ENCODE assay signal across 9 cellular contexts in genomic region chr9:98942906-98943681, GRCh38. TPM values are rescaled to one million over a fixed set of nuclear protein-coding genes. Genes with fewer than 3 reads are reported as not detected.
DNase-seq lines count a peak whose midpoint lies in the region; ATAC-seq and TF ChIP-seq lines count a peak whose summit lies in the region.
"Had no signal": no experiment of that assay in that cellular context is flagged by ENCODE, and none has a peak within 500 bp of the region (broad histone marks: within the 10 kb centered on the region; RNA-seq: fewer than 3 reads in every experiment).

No MANE protein-coding gene starts in this region.

- intact Hi-C loops in Calu3 (cut with micrococcal nuclease; ENCODE audit: unreplicated experiment) (no loop called here), right cardiac atrium (cut with DNase I) (loop anchor here in 1 of 4 donors (10.0 kb wide), 1 partner anchor 78 kb away; no protein-coding TSS in a partner anchor), sciatic nerve (cut with DNase I) (no loop called here)

- DNase-seq in Calu3 (no peak), right cardiac atrium (peak in 1 of 3 donors; percentile 65), sciatic nerve (ENCODE audit: low spot score) (no peak), NCI-H1417 treated with DMSO at 0.1 percent for 48 hours (lab: John Stamatoyannopoulos, UW) (no peak), NK-92 (lab: John Stamatoyannopoulos, UW; ENCODE audit: unreplicated experiment) (no peak)
- DNase-seq in NK-92 treated with Interleukin-12 subunit alpha and Interleukin-12 subunit beta, amount 100 ng/mL, for 24 hours (lab: John Stamatoyannopoulos, UW): no peak
- no peak for DNase-seq in stimulated activated CD4-positive, alpha-beta T cell treated with anti-CD3 and anti-CD28 coated beads, Interleukin-2, amount 100 ng/mL, for 48 hours
- DNase-seq: midbrain had no signal

- no peaks in the 10 kb centered on the region for H3K4me1 Mint-ChIP-seq in Calu3 (ENCODE audit: low read depth, unreplicated experiment)

- H3K4me3 Mint-ChIP-seq in Calu3 (ENCODE audit: low read depth, unreplicated experiment): peak overlapping the region; percentile 61

- H3K9me3 Mint-ChIP-seq in Calu3 (ENCODE audit: low read depth, unreplicated experiment): no peaks in the 10 kb centered on the region

- BruUV-seq in Calu3 (replicated peaks; lab: Mats Ljungman, UMichigan): no TSS peak

- H3K9me3 ChIP-seq in right cardiac atrium (ENCODE audit: control insufficient read depth, low read length): no peaks in the 10 kb centered on the region

- H3K36me3 Mint-ChIP-seq in Calu3 (ENCODE audit: insufficient read depth, unreplicated experiment): no peaks in the 10 kb centered on the region

- H3K27ac Mint-ChIP-seq in Calu3 (ENCODE audit: unreplicated experiment): no peak overlapping the region

- WGBS in right cardiac atrium: 45% methylated on average over 15 of the region's 15 CpGs

- CTCF ChIA-PET in Calu3 (lab: Charles Lee): no interaction called here

- H3K27me3 Mint-ChIP-seq in Calu3 (ENCODE audit: unreplicated experiment): peaks cover 69% of the 10 kb centered on the region

- ATAC-seq in right cardiac atrium (peak; percentile 32 to 34), sciatic nerve (peak; percentile 56)

- H3K27me3 ChIP-seq in right cardiac atrium (ENCODE audit: control insufficient read depth, insufficient read depth): no peaks in the 10 kb centered on the region

- peak overlapping the region; percentile 43 for H3K27ac ChIP-seq in right cardiac atrium (ENCODE audit: low read length)

- no peak for TF ChIP-seq CTCF in Calu3 (IDR thresholded peaks at IDR 0.05; ENCODE audit: unreplicated experiment)
- TF ChIP-seq CTCF in WI38 (IDR thresholded peaks at IDR 0.05; ENCODE audit: low read depth, low read length): no peak

- peaks cover 9% of the 10 kb centered on the region for H3K4me1 ChIP-seq in right cardiac atrium (ENCODE audit: control insufficient read depth, insufficient read depth, low read length)

- peak overlapping the region; percentile 67; the same call in 1 of the 2 replicates for H3K4me3 ChIP-seq in WI38 (ENCODE audit: low read depth, low read length)
- H3K4me3 ChIP-seq in right cardiac atrium (ENCODE audit: low read length): peak overlapping the region; percentile 68

RNA-seq across cellular contexts. Expression of gene COL15A1, which starts 0.6 kb away (rescaled TPM):
- total RNA-seq in Calu3 (2022) (not detected in 2 replicates), right cardiac atrium (10 to 100 TPM; 34.7 to 87.1 (median 63.5) TPM), sciatic nerve (94.6 TPM)
- 22.5 TPM for polyA plus RNA-seq in right cardiac atrium

Comparison
In these comparisons a context has a peak if more than half of its experiments do, and no peak if none do; other contexts are left out.
1. RNA of gene COL15A1, which starts 0.6 kb away (total RNA-seq): 94.6 TPM in sciatic nerve (single experiment) and 34.7 to 87.1 TPM in right cardiac atrium; not detected in Calu3; every median in the first group is over 10 times any median in the second.